8 cellular contexts compared by ENCODE assay signal in genomic region chr22:29205598-29206371, GRCh38. TPM values are rescaled to one million over a fixed set of nuclear protein-coding genes. Genes with fewer than 3 reads are reported as not detected.
A peak's percentile ranks its signal among the peaks of the same experiment; 100 is the strongest.
DNase-seq lines count a peak whose midpoint lies in the region; ATAC-seq and TF ChIP-seq lines count a peak whose summit lies in the region.

Gene EMID1 (plus strand): TSS chr22:29205896. CDS start chr22:29206039, 143 bp downstream.

- TF ChIP-seq CTCF in MCF 10A (IDR thresholded peaks at IDR 0.05; ENCODE audit: unreplicated experiment) = no peak

- peaks cover 11% of the 10 kb centered on the region for H3K27me3 Mint-ChIP-seq in MCF 10A (ENCODE audit: insufficient read depth, unreplicated experiment)
- H3K27me3 Mint-ChIP-seq in stimulated activated naive CD8-positive, alpha-beta T cell treated with anti-CD3 and anti-CD28 coated beads, Interleukin-15, Interleukin-2, amounts not matched to agents 100 ng/mL and 50 ng/mL, for 24 hours = peaks cover 51% of the 10 kb centered on the region

- H3K4me3 Mint-ChIP-seq in MCF 10A (ENCODE audit: unreplicated experiment) = peak within 1 kb of the TSS; percentile 45
- peak within 1 kb of the TSS; percentile 68 for H3K4me3 Mint-ChIP-seq in stimulated activated naive CD8-positive, alpha-beta T cell treated with anti-CD3 and anti-CD28 coated beads, Interleukin-15, Interleukin-2, amounts not matched to agents 100 ng/mL and 50 ng/mL, for 24 hours

- peaks cover 7% of the 10 kb centered on the region for H3K36me3 Mint-ChIP-seq in MCF 10A (ENCODE audit: insufficient read depth, unreplicated experiment)
- H3K36me3 Mint-ChIP-seq in stimulated activated naive CD8-positive, alpha-beta T cell treated with anti-CD3 and anti-CD28 coated beads, Interleukin-15, Interleukin-2, amounts not matched to agents 100 ng/mL and 50 ng/mL, for 24 hours (ENCODE audit: low read depth) = no peaks in the 10 kb centered on the region

- peak; percentile 52 for DNase-seq in NCI-H2227 (lab: John Stamatoyannopoulos, UW; ENCODE audit: unreplicated experiment)
- no peak for DNase-seq in NCI-H2227 treated with DMSO at 0.1 percent for 48 hours (lab: John Stamatoyannopoulos, UW)
- peak; percentile 40 for DNase-seq in LoVo (ENCODE audit: low spot score)
- DNase-seq in MCF 10A (ENCODE audit: unreplicated experiment) = no peak
- DNase-seq in left colon = peak in 1 of 2 donors; percentile 58
- DNase-seq in NCI-H1092 (lab: John Stamatoyannopoulos, UW) = no peak

- CTCF ChIA-PET in MCF 10A (lab: Yijun Ruan, JAX) = interaction anchor here (0.6 to 3.4 kb wide), 3 partner anchors 15 to 40 kb away, joined by 3 to 8 read pairs (median 4); no protein-coding TSS in a partner anchor

- POLR2A ChIA-PET in MCF 10A (lab: Yijun Ruan, JAX) = interaction anchor here (0.6 kb wide), 1 partner anchor 95 kb away, joined by 3 read pairs; no protein-coding TSS in a partner anchor

- BruUV-seq in MCF 10A (replicated peaks; lab: Mats Ljungman, UMichigan) = no TSS peak

- peaks cover 10% of the 10 kb centered on the region for H3K4me1 Mint-ChIP-seq in MCF 10A (ENCODE audit: insufficient read depth, unreplicated experiment)
- H3K4me1 Mint-ChIP-seq in stimulated activated naive CD8-positive, alpha-beta T cell treated with anti-CD3 and anti-CD28 coated beads, Interleukin-15, Interleukin-2, amounts not matched to agents 100 ng/mL and 50 ng/mL, for 24 hours (ENCODE audit: low read depth) = peaks cover 42% of the 10 kb centered on the region

- intact Hi-C loops in MCF 10A (cut with micrococcal nuclease) = no loop called here
- intact Hi-C loops in left colon (cut with DNase I, micrococcal nuclease) = no loop called here

- H3K9me3 Mint-ChIP-seq in MCF 10A (ENCODE audit: unreplicated experiment) = no peaks in the 10 kb centered on the region
- H3K9me3 Mint-ChIP-seq in stimulated activated naive CD8-positive, alpha-beta T cell treated with anti-CD3 and anti-CD28 coated beads, Interleukin-15, Interleukin-2, amounts not matched to agents 100 ng/mL and 50 ng/mL, for 24 hours = no peaks in the 10 kb centered on the region

- H3K27ac Mint-ChIP-seq in MCF 10A (ENCODE audit: low read depth, unreplicated experiment) = no peak within 1 kb of the TSS
- no peak within 1 kb of the TSS for H3K27ac Mint-ChIP-seq in stimulated activated naive CD8-positive, alpha-beta T cell treated with anti-CD3 and anti-CD28 coated beads, Interleukin-15, Interleukin-2, amounts not matched to agents 100 ng/mL and 50 ng/mL, for 24 hours

- peak; percentile 57 for ATAC-seq in left colon
- ATAC-seq in GM21447 (IDR thresholded peaks at IDR 0.05; ENCODE audit: unreplicated experiment) = no peak

RNA-seq across cellular contexts. Expression of gene EMID1, which starts in this region (rescaled TPM):
- not detected in 2 replicates for total RNA-seq in MCF 10A (2022)
- 1 to 10 TPM; 1.2 to 4.9 TPM for total RNA-seq in left colon

Comparison
In these comparisons a context has a peak if more than half of its experiments do, and no peak if none do; other contexts are left out.
1. DNase-seq: peak in NCI-H2227 (single experiment) and LoVo (single experiment); none in NCI-H2227 treated with DMSO at 0.1 percent for 48 hours (single experiment), MCF 10A (single experiment) and NCI-H1092 (single experiment).